ENCODE assay signal across 1 cellular context in genomic region chr2:24486628-24487027, GRCh38.
TF ChIP-seq lines count a peak whose summit lies in the region.

No MANE protein-coding gene starts in this region.

TF ChIP-seq in HepG2, 621 proteins besides CTCF, POLR2A, EP300 and RAD21 (continued from another document):
- no peak for TF ChIP-seq CSRNP1 (CRISPR knock-in tag; IDR thresholded peaks at IDR 0.05)
- no peak for TF ChIP-seq THAP8 (CRISPR knock-in tag; IDR thresholded peaks at IDR 0.05; ENCODE audit: borderline replicate concordance)
- TF ChIP-seq GFI1 (CRISPR knock-in tag; IDR thresholded peaks at IDR 0.05; ENCODE audit: borderline replicate concordance) = 0 out of 2 replicates have a peak, but pooled peaks have one; percentile 32
- peak; percentile 12; the same call in 1 of the 2 replicates for TF ChIP-seq AHDC1 (CRISPR knock-in tag; IDR thresholded peaks at IDR 0.05; ENCODE audit: borderline replicate concordance)
- TF ChIP-seq PCBP1 (IDR thresholded peaks at IDR 0.05; ENCODE audit: borderline replicate concordance, low read depth, low read length) = no peak
- TF ChIP-seq KDM5A (IDR thresholded peaks at IDR 0.05; ENCODE audit: borderline replicate concordance, low read length) = no peak
- TF ChIP-seq ZSCAN9 (CRISPR knock-in tag; IDR thresholded peaks at IDR 0.05; ENCODE audit: borderline replicate concordance) = no peak
- no peak for TF ChIP-seq FUBP1 (CRISPR knock-in tag; IDR thresholded peaks at IDR 0.05; ENCODE audit: borderline replicate concordance)
- TF ChIP-seq TRIM24 (CRISPR knock-in tag; IDR thresholded peaks at IDR 0.05) = no peak
